In the genomic region with DNA sequence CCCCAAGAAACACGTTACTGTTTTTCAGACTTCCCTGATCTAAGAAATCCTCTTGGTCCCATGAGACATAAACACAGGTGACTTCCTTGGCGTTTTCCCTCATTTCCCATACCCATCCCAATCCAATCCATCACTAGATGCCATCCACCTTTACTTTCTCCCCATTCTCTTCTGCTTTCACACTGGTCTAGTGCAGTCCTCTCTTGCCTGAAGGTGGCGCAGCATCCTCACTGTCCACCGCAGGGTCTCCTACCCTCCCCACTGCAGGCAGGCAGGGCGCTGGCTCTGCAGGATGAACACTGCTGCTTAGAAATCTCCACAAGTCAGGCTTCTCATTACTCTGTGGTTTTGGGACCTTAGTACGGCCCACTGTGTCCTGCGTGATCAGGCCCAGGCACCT, we compare ENCODE assay signal across 7 cellular contexts. TPM values are rescaled to one million over a fixed set of nuclear protein-coding genes. Genes with fewer than 3 reads are reported as not detected.
A peak's percentile ranks its signal among the peaks of the same experiment; 100 is the strongest.
DNase-seq lines count a peak whose midpoint lies in the region; ATAC-seq and TF ChIP-seq lines count a peak whose summit lies in the region.

No MANE protein-coding gene starts in this region.

- H4K91ac ChIP-seq in mesenchymal stem cell (ENCODE audit: low read length), result no peak overlapping the region

- CTCF ChIA-PET in HEK293 (lab: Yijun Ruan, JAX), result interaction anchor here (0.7 to 1.3 kb wide), 6 partner anchors 8 to 967 kb away, joined by 3 to 8 read pairs (median 4); no protein-coding TSS in a partner anchor

- H3K4ac ChIP-seq in mesenchymal stem cell (ENCODE audit: low read depth in 1 of 2, low read length in 2 of 2), result no peak overlapping the region

- no peak overlapping the region for H3K9ac ChIP-seq in mesenchymal stem cell (ENCODE audit: low read length)

- POLR2A ChIA-PET in HEK293 (lab: Yijun Ruan, JAX), result no interaction called here

- H3K9me3 ChIP-seq in HEK293 (ENCODE audit: control insufficient read depth, insufficient read depth, low read depth, low read length) (no peaks in the 10 kb centered on the region), mesenchymal stem cell (ENCODE audit: control insufficient read depth, low read length) (no peaks in the 10 kb centered on the region), tibial nerve (no peaks in the 10 kb centered on the region)

- H3K4me1 Mint-ChIP-seq in central memory CD8-positive, alpha-beta T cell, result peaks cover 84% of the 10 kb centered on the region

- no peak overlapping the region for H3K4me2 ChIP-seq in mesenchymal stem cell (ENCODE audit: low read length, poor library complexity, severe bottlenecking)

- H3K27me3 ChIP-seq in mesenchymal stem cell (ENCODE audit: control insufficient read depth in 1 of 2, insufficient read depth in 1 of 2, low read length in 2 of 2) (no peaks in the 10 kb centered on the region), tibial nerve (no peaks in the 10 kb centered on the region)

- 82% methylated on average over 7 of the region's 7 CpGs for WGBS in mesenchymal stem cell
- 58 to 62% methylated on average over 7 of the region's 7 CpGs for WGBS in tibial nerve, 2 donors

- peaks cover 6% of the 10 kb centered on the region for H3K79me1 ChIP-seq in mesenchymal stem cell (replicated peaks; ENCODE audit: low read length, poor library complexity, severe bottlenecking)

- H3K36me3 Mint-ChIP-seq in central memory CD8-positive, alpha-beta T cell (ENCODE audit: insufficient read depth), result no peaks in the 10 kb centered on the region

- no peak overlapping the region for H3K23ac ChIP-seq in mesenchymal stem cell (ENCODE audit: low read length in 2 of 2)

- no peak overlapping the region for H2AFZ ChIP-seq in mesenchymal stem cell (ENCODE audit: low read depth, low read length)

- DNase-seq in SW480 (ENCODE audit: low spot score), result peak; percentile 18
- DNase-seq in central memory CD8-positive, alpha-beta T cell (ENCODE audit: low spot score in 2 of 2), result no peak
- no peak for DNase-seq in mesenchymal stem cell
- DNase-seq in tibial nerve (ENCODE audit: low spot score in 2 of 2), result no peak

- H2BK12ac ChIP-seq in mesenchymal stem cell (ENCODE audit: low read length in 2 of 2), result no peak overlapping the region

- peaks cover 3% of the 10 kb centered on the region; the same call in 1 of the 2 replicates for H3K4me1 ChIP-seq in HEK293 (ENCODE audit: control insufficient read depth, insufficient read depth, low read length)
- H3K4me1 ChIP-seq in mesenchymal stem cell (ENCODE audit: control insufficient read depth, insufficient read depth, low read depth, low read length), result peaks cover 28% of the 10 kb centered on the region
- H3K4me1 ChIP-seq in tibial nerve, result peaks cover 2 to 95% (median 44%) of the 10 kb centered on the region in 4 donors

- TF ChIP-seq CTCF in HEK293 (tag by site-specific recombination; IDR thresholded peaks at IDR 0.05), result peak; percentile 78
- peak in 3 of 5 experiments; percentile 14 to 24 (median 20) for TF ChIP-seq CTCF in tibial nerve (IDR thresholded peaks at IDR 0.05)

- no peak overlapping the region for H3K4me3 Mint-ChIP-seq in central memory CD8-positive, alpha-beta T cell

- no peak overlapping the region for H2BK15ac ChIP-seq in mesenchymal stem cell (ENCODE audit: low read depth, poor library complexity, severe bottlenecking)

- H3K36me3 ChIP-seq in HEK293 (ENCODE audit: control insufficient read depth in 2 of 2, insufficient read depth in 1 of 2, low read length in 2 of 2) (no peaks in the 10 kb centered on the region), mesenchymal stem cell (ENCODE audit: control insufficient read depth in 1 of 2, insufficient read depth in 2 of 2, low read depth in 1 of 2, low read length in 2 of 2) (peaks cover 3 to 5% of the 10 kb centered on the region in 2 experiments), tibial nerve (no peaks in the 10 kb centered on the region)

- no peak overlapping the region for H3K18ac ChIP-seq in mesenchymal stem cell (ENCODE audit: low read depth in 1 of 2, low read length in 2 of 2)

- H2BK5ac ChIP-seq in mesenchymal stem cell (ENCODE audit: low read depth, low read length, poor library complexity, severe bottlenecking), result no peak overlapping the region

- no peak overlapping the region for H2BK120ac ChIP-seq in mesenchymal stem cell (ENCODE audit: low read depth, low read length)

- peak; percentile 33 for ATAC-seq in central memory CD8-positive, alpha-beta T cell (replicated peaks; ENCODE audit: extremely low read depth, poor library complexity, severe bottlenecking)
- no peak for ATAC-seq in GM21367 (IDR thresholded peaks at IDR 0.05; ENCODE audit: unreplicated experiment)
- no peak for ATAC-seq in GM18520 (IDR thresholded peaks at IDR 0.05; ENCODE audit: unreplicated experiment)

- H3K27ac ChIP-seq in HEK293 (ENCODE audit: extremely low read depth, low read depth, low read length), result no peak overlapping the region
- H3K27ac ChIP-seq in mesenchymal stem cell (ENCODE audit: low read length, poor library complexity, severe bottlenecking), result peak overlapping the region; percentile 34
- no peak overlapping the region for H3K27ac ChIP-seq in tibial nerve

- H3K4me3 ChIP-seq in HEK293 (ENCODE audit: low read depth, low read length) (no peak overlapping the region), mesenchymal stem cell (ENCODE audit: insufficient read depth in 1 of 2, low read depth in 1 of 2, low read length in 2 of 2) (no peak overlapping the region), tibial nerve (no peak overlapping the region)

- no peak overlapping the region for H2AK5ac ChIP-seq in mesenchymal stem cell (ENCODE audit: low read length, severe bottlenecking)

- peak overlapping the region; percentile 63 for H3K27ac Mint-ChIP-seq in central memory CD8-positive, alpha-beta T cell (ENCODE audit: low read depth)

- H3K14ac ChIP-seq in mesenchymal stem cell (ENCODE audit: low read length in 2 of 2), result peak overlapping the region in 1 of 2 experiments; percentile 13

- H3K27me3 Mint-ChIP-seq in central memory CD8-positive, alpha-beta T cell, result no peaks in the 10 kb centered on the region

- no peak for TF ChIP-seq EP300 in tibial nerve (IDR thresholded peaks at IDR 0.05)

- H3K9me3 Mint-ChIP-seq in central memory CD8-positive, alpha-beta T cell, result no peaks in the 10 kb centered on the region

- H4K8ac ChIP-seq in mesenchymal stem cell (ENCODE audit: low read length), result no peak overlapping the region

- TF ChIP-seq POLR2A in tibial nerve (IDR thresholded peaks at IDR 0.05), result no peak

TF ChIP-seq in HEK293, 187 proteins besides CTCF, POLR2A, EP300 and RAD21:
- TF ChIP-seq IKZF3 (tag by site-specific recombination; IDR thresholded peaks at IDR 0.05) (peak; percentile 70), ZBTB17 (tag by site-specific recombination; IDR thresholded peaks at IDR 0.05) (peak; percentile 69), ZNF600 (tag by site-specific recombination; IDR thresholded peaks at IDR 0.05) (peak; percentile 53; the same call in 1 of the 2 replicates), MZF1 (tag by site-specific recombination; IDR thresholded peaks at IDR 0.05; ENCODE audit: borderline replicate concordance) (0 out of 2 replicates have a peak, but pooled peaks have one; percentile 17), ZNF404 (tag by site-specific recombination; IDR thresholded peaks at IDR 0.05) (no peak), ZNF654 (tag by site-specific recombination; IDR thresholded peaks at IDR 0.05; ENCODE audit: low read depth) (peak; percentile 67), SALL2 (tag by site-specific recombination; IDR thresholded peaks at IDR 0.05; ENCODE audit: borderline replicate concordance) (no peak), ZEB2 (tag by site-specific recombination; IDR thresholded peaks at IDR 0.05) (peak; percentile 51; the same call in 1 of the 2 replicates), PRDM1 (tag by site-specific recombination; IDR thresholded peaks at IDR 0.05) (peak; percentile 98)
- TF ChIP-seq, protein P1, sequence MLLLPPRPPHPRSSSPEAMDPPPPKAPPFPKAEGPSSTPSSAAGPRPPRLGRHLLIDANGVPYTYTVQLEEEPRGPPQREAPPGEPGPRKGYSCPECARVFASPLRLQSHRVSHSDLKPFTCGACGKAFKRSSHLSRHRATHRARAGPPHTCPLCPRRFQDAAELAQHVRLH (tag by site-specific recombination; IDR thresholded peaks at IDR 0.05), result 0 out of 2 replicates have a peak, but pooled peaks have one; percentile 27
- TF ChIP-seq, protein P2, sequence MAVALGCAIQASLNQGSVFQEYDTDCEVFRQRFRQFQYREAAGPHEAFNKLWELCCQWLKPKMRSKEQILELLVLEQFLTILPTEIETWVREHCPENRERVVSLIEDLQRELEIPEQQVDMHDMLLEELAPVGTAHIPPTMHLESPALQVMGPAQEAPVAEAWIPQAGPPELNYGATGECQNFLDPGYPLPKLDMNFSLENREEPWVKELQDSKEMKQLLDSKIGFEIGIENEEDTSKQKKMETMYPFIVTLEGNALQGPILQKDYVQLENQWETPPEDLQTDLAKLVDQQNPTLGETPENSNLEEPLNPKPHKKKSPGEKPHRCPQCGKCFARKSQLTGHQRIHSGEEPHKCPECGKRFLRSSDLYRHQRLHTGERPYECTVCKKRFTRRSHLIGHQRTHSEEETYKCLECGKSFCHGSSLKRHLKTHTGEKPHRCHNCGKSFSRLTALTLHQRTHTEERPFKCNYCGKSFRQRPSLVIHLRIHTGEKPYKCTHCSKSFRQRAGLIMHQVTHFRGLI (tag by site-specific recombination; IDR thresholded peaks at IDR 0.05), result no peak
- TF ChIP-seq, protein P3, sequence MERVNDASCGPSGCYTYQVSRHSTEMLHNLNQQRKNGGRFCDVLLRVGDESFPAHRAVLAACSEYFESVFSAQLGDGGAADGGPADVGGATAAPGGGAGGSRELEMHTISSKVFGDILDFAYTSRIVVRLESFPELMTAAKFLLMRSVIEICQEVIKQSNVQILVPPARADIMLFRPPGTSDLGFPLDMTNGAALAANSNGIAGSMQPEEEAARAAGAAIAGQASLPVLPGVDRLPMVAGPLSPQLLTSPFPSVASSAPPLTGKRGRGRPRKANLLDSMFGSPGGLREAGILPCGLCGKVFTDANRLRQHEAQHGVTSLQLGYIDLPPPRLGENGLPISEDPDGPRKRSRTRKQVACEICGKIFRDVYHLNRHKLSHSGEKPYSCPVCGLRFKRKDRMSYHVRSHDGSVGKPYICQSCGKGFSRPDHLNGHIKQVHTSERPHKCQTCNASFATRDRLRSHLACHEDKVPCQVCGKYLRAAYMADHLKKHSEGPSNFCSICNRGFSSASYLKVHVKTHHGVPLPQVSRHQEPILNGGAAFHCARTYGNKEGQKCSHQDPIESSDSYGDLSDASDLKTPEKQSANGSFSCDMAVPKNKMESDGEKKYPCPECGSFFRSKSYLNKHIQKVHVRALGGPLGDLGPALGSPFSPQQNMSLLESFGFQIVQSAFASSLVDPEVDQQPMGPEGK (tag by site-specific recombination; IDR thresholded peaks at IDR 0.05), result peak; percentile 16; the same call in 1 of the 2 replicates

RNA-seq across cellular contexts. Expression of a gene that starts 58.2 kb away (rescaled TPM):
- 457 TPM for polyA plus RNA-seq in mesenchymal stem cell (2013, experiment 1 of 2)
- polyA plus RNA-seq in mesenchymal stem cell (2013, experiment 2 of 2), result 434 TPM
- total RNA-seq in tibial nerve, result 100 to 1,000 TPM in 3 of 4 donors, 10 to 100 TPM in 1; 89.2 to 128 (median 114) TPM
